Comparison of ENCODE assay signal across 19 cellular contexts in genomic region chr2:18924905-18925691, GRCh38.
DNase-seq lines count a peak whose midpoint lies in the region; ATAC-seq, FAIRE-seq and TF ChIP-seq lines count a peak whose summit lies in the region.
"Had no signal": no experiment of that assay in that cellular context is flagged by ENCODE, and none has a peak within 500 bp of the region (broad histone marks: within the 10 kb centered on the region; RNA-seq: fewer than 3 reads in every experiment).

No MANE protein-coding gene starts in this region.

- peaks cover 25% of the 10 kb centered on the region for H3K36me3 Mint-ChIP-seq in stimulated activated memory B cell treated with anti-CD40 and anti-IgM and Interleukin-4, amounts not matched to agents 10 μg/mL and 1 μg/mL and 100 μg/mL, for 72 hours
- peaks cover 28 to 69% (median 46%) of the 10 kb centered on the region in 3 donors for H3K36me3 Mint-ChIP-seq in naive thymus-derived CD8-positive, alpha-beta T cell

- peak overlapping the region; percentile 0; the same call in 1 of the 3 replicates for H3K4me2 ChIP-seq in A549

- no peak for TF ChIP-seq EP300 in A549 (IDR thresholded peaks at IDR 0.05)

- no peak overlapping the region for H3K27ac Mint-ChIP-seq in stimulated activated memory B cell treated with anti-CD40 and anti-IgM and Interleukin-4, amounts not matched to agents 10 μg/mL and 1 μg/mL and 100 μg/mL, for 72 hours
- no peak overlapping the region for H3K27ac Mint-ChIP-seq in naive thymus-derived CD8-positive, alpha-beta T cell
- H3K27ac Mint-ChIP-seq: activated CD8-positive, alpha-beta T cell treated with anti-CD3 and anti-CD28 coated beads, Interleukin-2, amount 10 ng/mL, durations not matched to agents 7 days and 5 days; progenitor cell of endocrine pancreas had no signal

- no peak for DNase-seq in A549 (ENCODE audit: low read depth in 1 of 2, low spot score in 1 of 2)
- DNase-seq in HCEC 1CT, result peak; percentile 93
- DNase-seq in astrocyte of the cerebellum (ENCODE audit: low read depth), result peak; percentile 78
- peak; percentile 40 for DNase-seq in hepatic stellate cell (ENCODE audit: low spot score)
- no peak for DNase-seq in DMS114 treated with DMSO at 0.1 percent for 48 hours (lab: John Stamatoyannopoulos, UW; ENCODE audit: unreplicated experiment)
- DNase-seq in naive thymus-derived CD8-positive, alpha-beta T cell, result no peak
- DNase-seq: activated CD8-positive, alpha-beta T cell treated with anti-CD3 and anti-CD28 coated beads, Interleukin-2, amount 10 ng/mL, durations not matched to agents 7 days and 5 days; activated effector memory CD4-positive, alpha-beta T cell treated with anti-CD3 and anti-CD28 coated beads, Interleukin-2, amount 50 U/mL, for 16 hours; AML-193; NCI-H1436; NCI-H526 treated with DMSO at 0.1 percent for 48 hours; stimulated activated CD4-positive, alpha-beta T cell treated with anti-CD3 and anti-CD28 coated beads, Interleukin-1b, Interleukin-23, amount 100 ng/mL, for 48 hours; T1000; upper lobe of right lung had no signal

- peaks cover 14% of the 10 kb centered on the region for H3K4me1 ChIP-seq in A549
- H3K4me1 ChIP-seq: upper lobe of right lung had no signal

- TF ChIP-seq RAD21 in A549 (conservative IDR thresholded peaks at IDR 0.05 in 1 of 2, IDR thresholded peaks at IDR 0.05 in 1 of 2), result no peak

- FAIRE-seq in A549 (lab: Jason Lieb, UNC), result no peak
- FAIRE-seq: endothelial cell of umbilical vein had no signal

- no peak overlapping the region for H3K27ac ChIP-seq in A549
- H3K27ac ChIP-seq: RWPE1, upper lobe of right lung had no signal

- 43% methylated on average over 3 of the region's 3 CpGs for WGBS in A549 (ENCODE audit: missing lambda C conversion rate)

- in situ Hi-C loops in astrocyte of the cerebellum (cut with HindIII; ENCODE audit: low sequenced_read_pairs), result no loop called here

- no peak for TF ChIP-seq CTCF in A549 (IDR thresholded peaks at IDR 0.05)
- TF ChIP-seq CTCF in astrocyte of the cerebellum (IDR thresholded peaks at IDR 0.05; ENCODE audit: low read depth, low read length, missing control alignments), result no peak

- POLR2A ChIA-PET in A549 (lab: Yijun Ruan, JAX), result no interaction called here
- POLR2A ChIA-PET in naive thymus-derived CD8-positive, alpha-beta T cell (lab: Charles Lee), result no interaction called here

- no peak overlapping the region for H3K4me3 Mint-ChIP-seq in stimulated activated memory B cell treated with anti-CD40 and anti-IgM and Interleukin-4, amounts not matched to agents 10 μg/mL and 1 μg/mL and 100 μg/mL, for 72 hours
- H3K4me3 Mint-ChIP-seq in naive thymus-derived CD8-positive, alpha-beta T cell, result no peak overlapping the region
- H3K4me3 Mint-ChIP-seq: activated CD8-positive, alpha-beta T cell treated with anti-CD3 and anti-CD28 coated beads, Interleukin-2, amount 10 ng/mL, durations not matched to agents 7 days and 5 days had no signal

- no peaks in the 10 kb centered on the region for H3K27me3 Mint-ChIP-seq in stimulated activated memory B cell treated with anti-CD40 and anti-IgM and Interleukin-4, amounts not matched to agents 10 μg/mL and 1 μg/mL and 100 μg/mL, for 72 hours
- H3K27me3 Mint-ChIP-seq in naive thymus-derived CD8-positive, alpha-beta T cell, result peaks cover 0 to 2% (median 0%) of the 10 kb centered on the region in 5 donors
- H3K27me3 Mint-ChIP-seq: progenitor cell of endocrine pancreas had no signal

- H3K9me3 ChIP-seq in A549, result 0 out of 3 replicates have a peak, but pooled peaks cover 2% of the 10 kb centered on the region
- H3K9me3 ChIP-seq: upper lobe of right lung had no signal

- H3K4me3 ChIP-seq in A549 (no peak overlapping the region), astrocyte of the cerebellum (ENCODE audit: low read depth, low read length) (no peak overlapping the region)
- H3K4me3 ChIP-seq: upper lobe of right lung had no signal

- CTCF ChIA-PET in A549 (lab: Yijun Ruan, JAX), result interaction anchor here (0.7 kb wide), 1 partner anchor 173 kb away, joined by 3 read pairs; no protein-coding TSS in a partner anchor

- peaks cover 5% of the 10 kb centered on the region for H3K9me3 Mint-ChIP-seq in stimulated activated memory B cell treated with anti-CD40 and anti-IgM and Interleukin-4, amounts not matched to agents 10 μg/mL and 1 μg/mL and 100 μg/mL, for 72 hours
- peaks cover 0 to 12% (median 3%) of the 10 kb centered on the region in 9 donors for H3K9me3 Mint-ChIP-seq in naive thymus-derived CD8-positive, alpha-beta T cell

- no peaks in the 10 kb centered on the region for H3K4me1 Mint-ChIP-seq in stimulated activated memory B cell treated with anti-CD40 and anti-IgM and Interleukin-4, amounts not matched to agents 10 μg/mL and 1 μg/mL and 100 μg/mL, for 72 hours
- no peaks in the 10 kb centered on the region for H3K4me1 Mint-ChIP-seq in naive thymus-derived CD8-positive, alpha-beta T cell

- TF ChIP-seq POLR2A in A549 (IDR thresholded peaks at IDR 0.05; ENCODE audit: low read length), result no peak

- ATAC-seq in A549, result no peak
- ATAC-seq in GM18873 (IDR thresholded peaks at IDR 0.05; ENCODE audit: low FRiP score, unreplicated experiment), result no peak
- ATAC-seq in stimulated activated memory B cell treated with anti-CD40 and anti-IgM and Interleukin-4, amounts not matched to agents 10 μg/mL and 1 μg/mL and 100 μg/mL, for 72 hours, result no peak
- no peak for ATAC-seq in naive thymus-derived CD8-positive, alpha-beta T cell
- ATAC-seq: activated CD8-positive, alpha-beta T cell treated with anti-CD3 and anti-CD28 coated beads, Interleukin-2, amount 10 ng/mL, durations not matched to agents 7 days and 5 days had no signal

TF ChIP-seq in A549, 52 proteins besides CTCF, POLR2A, EP300 and RAD21:
- no peak for TF ChIP-seq ATOH8 (CRISPR knock-in tag; IDR thresholded peaks at IDR 0.05; ENCODE audit: low read depth)
- TF ChIP-seq JUNB (IDR thresholded peaks at IDR 0.05), result no peak
- TF ChIP-seq KDM5A (IDR thresholded peaks at IDR 0.05), result no peak
- no peak for TF ChIP-seq RCOR1 (IDR thresholded peaks at IDR 0.05; ENCODE audit: low read depth, low read length)
- no peak for TF ChIP-seq MYC (IDR thresholded peaks at IDR 0.05; ENCODE audit: borderline replicate concordance, low read length)
- no peak for TF ChIP-seq BHLHE40 (IDR thresholded peaks at IDR 0.05; ENCODE audit: low read depth, low read length)
- no peak for TF ChIP-seq EHMT2 (IDR thresholded peaks at IDR 0.05; ENCODE audit: low read depth)
- TF ChIP-seq HOXB5 (CRISPR knock-in tag; IDR thresholded peaks at IDR 0.05), result no peak
- TF ChIP-seq CHD4 (IDR thresholded peaks at IDR 0.05; ENCODE audit: borderline replicate concordance), result no peak
- TF ChIP-seq NFE2L2 (conservative IDR thresholded peaks at IDR 0.05; ENCODE audit: low read length), result no peak
- no peak for TF ChIP-seq ZNF302 (CRISPR knock-in tag; IDR thresholded peaks at IDR 0.05)
- no peak for TF ChIP-seq HOXA7 (CRISPR knock-in tag; IDR thresholded peaks at IDR 0.05)
- no peak for TF ChIP-seq E2F6 (IDR thresholded peaks at IDR 0.05; ENCODE audit: borderline replicate concordance, low read depth)
- TF ChIP-seq PBX3 (IDR thresholded peaks at IDR 0.05), result no peak

Comparison
In these comparisons a context has a peak if more than half of its experiments do, and no peak if none do; other contexts are left out.
1. DNase-seq: peak in HCEC 1CT (single experiment), astrocyte of the cerebellum (single experiment) and hepatic stellate cell (single experiment); none in A549 (0 of 2), DMS114 treated with DMSO at 0.1 percent for 48 hours (single experiment) and naive thymus-derived CD8-positive, alpha-beta T cell (0 of 10).